In the genomic region with DNA sequence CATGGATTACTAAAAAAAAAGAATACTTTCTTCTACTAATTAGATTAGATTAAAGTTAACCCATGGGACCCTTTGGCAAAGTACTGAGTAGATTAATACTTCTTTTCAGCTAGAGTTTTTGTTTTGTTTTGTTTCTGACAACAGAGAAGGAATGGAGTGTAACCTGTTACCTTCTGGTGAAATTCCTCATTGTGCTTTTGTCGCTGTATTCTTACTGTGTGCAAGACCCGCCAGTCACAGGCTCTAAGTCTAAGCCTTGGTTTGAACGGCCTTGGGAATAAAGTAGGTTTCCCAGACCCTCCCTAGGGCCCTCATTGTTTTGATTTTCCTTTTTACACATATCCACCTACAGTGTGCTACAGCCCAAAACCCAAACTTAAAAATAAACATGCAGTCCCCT, we compare ENCODE assay signal across 15 cellular contexts. TPM values are rescaled to one million over a fixed set of nuclear protein-coding genes. Genes with fewer than 3 reads are reported as not detected.
A peak's percentile ranks its signal among the peaks of the same experiment; 100 is the strongest.
DNase-seq lines count a peak whose midpoint lies in the region; ATAC-seq and TF ChIP-seq lines count a peak whose summit lies in the region.
"Had no signal": no experiment of that assay in that cellular context is flagged by ENCODE, and none has a peak within 500 bp of the region (broad histone marks: within the 10 kb centered on the region; RNA-seq: fewer than 3 reads in every experiment).

No MANE protein-coding gene starts in this region.

- no peaks in the 10 kb centered on the region for H3K79me2 ChIP-seq in neural progenitor cell (ENCODE audit: low read depth)

- no peak overlapping the region for H3K4me3 ChIP-seq in mesenchymal stem cell (ENCODE audit: insufficient read depth in 1 of 2, low read depth in 1 of 2, low read length in 2 of 2)
- no peak overlapping the region for H3K4me3 ChIP-seq in neural progenitor cell
- H3K4me3 ChIP-seq: K562 had no signal

- ATAC-seq in CD4-positive, alpha-beta T cell (ENCODE audit: poor library complexity): no peak

- H3K36me3 ChIP-seq in mesenchymal stem cell (ENCODE audit: control insufficient read depth in 1 of 2, insufficient read depth in 2 of 2, low read depth in 1 of 2, low read length in 2 of 2): peaks cover 5 to 10% of the 10 kb centered on the region in 2 experiments
- H3K36me3 ChIP-seq in neural progenitor cell: no peaks in the 10 kb centered on the region
- H3K36me3 ChIP-seq: BE2C had no signal

- no peak overlapping the region for H3K27ac ChIP-seq in mesenchymal stem cell (ENCODE audit: low read length, poor library complexity, severe bottlenecking)
- H3K27ac ChIP-seq in neural progenitor cell: no peak overlapping the region
- H3K27ac ChIP-seq in substantia nigra (ENCODE audit: low read depth, low read length, poor library complexity, severe bottlenecking): peak overlapping the region; percentile 26
- H3K27ac ChIP-seq in CD4-positive, alpha-beta T cell (ENCODE audit: low read depth, low read length): no peak overlapping the region
- H3K27ac ChIP-seq: HL-60 had no signal

- peaks cover 58% of the 10 kb centered on the region for H3K4me1 Mint-ChIP-seq in chondrocyte (ENCODE audit: low read depth)
- H3K4me1 Mint-ChIP-seq in neural progenitor cell: peaks cover 20% of the 10 kb centered on the region
- H3K4me1 Mint-ChIP-seq in CD4-positive, alpha-beta T cell (ENCODE audit: low read depth): no peaks in the 10 kb centered on the region
- H3K4me1 Mint-ChIP-seq: CD4-positive, CD25-positive, alpha-beta regulatory T cell had no signal

- POLR2A ChIA-PET in CD4-positive, alpha-beta T cell (lab: Charles Lee): no interaction called here

- H3K27me3 ChIP-seq in mesenchymal stem cell (ENCODE audit: control insufficient read depth in 1 of 2, insufficient read depth in 1 of 2, low read length in 2 of 2): no peaks in the 10 kb centered on the region
- no peaks in the 10 kb centered on the region for H3K27me3 ChIP-seq in neural progenitor cell
- H3K27me3 ChIP-seq in CD4-positive, alpha-beta T cell (ENCODE audit: control insufficient read depth, insufficient read depth, low read length): no peaks in the 10 kb centered on the region
- H3K27me3 ChIP-seq: BE2C had no signal

- H3F3A ChIP-seq in neural progenitor cell (ENCODE audit: low read depth): peaks cover 20% of the 10 kb centered on the region

- no peak overlapping the region for H2AFZ ChIP-seq in mesenchymal stem cell (ENCODE audit: low read depth, low read length)
- no peak overlapping the region for H2AFZ ChIP-seq in neural progenitor cell (replicated peaks)

- no peak overlapping the region for H3K14ac ChIP-seq in mesenchymal stem cell (ENCODE audit: low read length in 2 of 2)

- WGBS in mesenchymal stem cell: 89% methylated on average over 3 of the region's 3 CpGs

- H2BK5ac ChIP-seq in mesenchymal stem cell (ENCODE audit: low read depth, low read length, poor library complexity, severe bottlenecking): no peak overlapping the region

- peak overlapping the region; percentile 55 for H2AK5ac ChIP-seq in mesenchymal stem cell (ENCODE audit: low read length, severe bottlenecking)

- H3K27ac Mint-ChIP-seq in chondrocyte (ENCODE audit: unreplicated experiment) (peak overlapping the region; percentile 55), neural progenitor cell (peak overlapping the region; percentile 35)
- no peak overlapping the region for H3K27ac Mint-ChIP-seq in CD4-positive, alpha-beta T cell
- H3K27ac Mint-ChIP-seq: CD4-positive, CD25-positive, alpha-beta regulatory T cell had no signal

- H2BK12ac ChIP-seq in mesenchymal stem cell (ENCODE audit: low read length in 2 of 2): no peak overlapping the region

- peaks cover 13% of the 10 kb centered on the region for H3K4me1 ChIP-seq in mesenchymal stem cell (ENCODE audit: control insufficient read depth, insufficient read depth, low read depth, low read length)
- peaks cover 19% of the 10 kb centered on the region for H3K4me1 ChIP-seq in neural progenitor cell

- no peak overlapping the region for H3K4me3 Mint-ChIP-seq in chondrocyte (ENCODE audit: unreplicated experiment)
- no peak overlapping the region for H3K4me3 Mint-ChIP-seq in neural progenitor cell
- no peak overlapping the region for H3K4me3 Mint-ChIP-seq in CD4-positive, alpha-beta T cell
- H3K4me3 Mint-ChIP-seq: CD4-positive, CD25-positive, alpha-beta regulatory T cell; H9 had no signal

- H2BK15ac ChIP-seq in mesenchymal stem cell (ENCODE audit: low read depth, poor library complexity, severe bottlenecking): no peak overlapping the region

- CTCF ChIA-PET in CD4-positive, alpha-beta T cell (lab: Charles Lee): no interaction called here

- H3K9me3 ChIP-seq in mesenchymal stem cell (ENCODE audit: control insufficient read depth, low read length) (no peaks in the 10 kb centered on the region), neural progenitor cell (ENCODE audit: low read depth) (no peaks in the 10 kb centered on the region)
- H3K9me3 ChIP-seq in CD4-positive, alpha-beta T cell (ENCODE audit: control insufficient read depth, low read length): no peaks in the 10 kb centered on the region
- H3K9me3 ChIP-seq: BE2C, Caco-2 had no signal

- no peaks in the 10 kb centered on the region for H3K9me3 Mint-ChIP-seq in chondrocyte (ENCODE audit: low read depth)
- H3K9me3 Mint-ChIP-seq in neural progenitor cell: no peaks in the 10 kb centered on the region
- no peaks in the 10 kb centered on the region for H3K9me3 Mint-ChIP-seq in CD4-positive, alpha-beta T cell
- H3K9me3 Mint-ChIP-seq: H9 had no signal

- no peak for TF ChIP-seq CTCF in chondrocyte (IDR thresholded peaks at IDR 0.05)
- TF ChIP-seq CTCF in neural progenitor cell (IDR thresholded peaks at IDR 0.05): no peak
- TF ChIP-seq CTCF in CD4-positive, alpha-beta T cell (IDR thresholded peaks at IDR 0.05): no peak

- no peak overlapping the region for H3K4me2 ChIP-seq in mesenchymal stem cell (ENCODE audit: low read length, poor library complexity, severe bottlenecking)
- H3K4me2 ChIP-seq in neural progenitor cell: peak overlapping the region; percentile 48

- intact Hi-C loops in CD4-positive, alpha-beta T cell (cut with DNase I, micrococcal nuclease): no loop called here

- H4K91ac ChIP-seq in mesenchymal stem cell (ENCODE audit: low read length): no peak overlapping the region

- H3K18ac ChIP-seq in mesenchymal stem cell (ENCODE audit: low read depth in 1 of 2, low read length in 2 of 2): no peak overlapping the region

- no peak overlapping the region for H3K9ac ChIP-seq in mesenchymal stem cell (ENCODE audit: low read length)
- H3K9ac ChIP-seq in neural progenitor cell: no peak overlapping the region

- H4K20me1 ChIP-seq in neural progenitor cell (ENCODE audit: low read depth): peaks cover 14% of the 10 kb centered on the region

- H3K27me3 Mint-ChIP-seq in chondrocyte (ENCODE audit: low read depth) (no peaks in the 10 kb centered on the region), neural progenitor cell (ENCODE audit: insufficient read depth, low read depth) (peaks cover 6% of the 10 kb centered on the region)
- no peaks in the 10 kb centered on the region for H3K27me3 Mint-ChIP-seq in CD4-positive, alpha-beta T cell

- H3K4ac ChIP-seq in mesenchymal stem cell (ENCODE audit: low read depth in 1 of 2, low read length in 2 of 2): no peak overlapping the region

- H3K23ac ChIP-seq in mesenchymal stem cell (ENCODE audit: low read length in 2 of 2): no peak overlapping the region

- DNase-seq in chondrocyte (ENCODE audit: low spot score) (no peak), mesenchymal stem cell (no peak), neural progenitor cell (ENCODE audit: low spot score) (peak; percentile 54), substantia nigra (lab: John Stamatoyannopoulos, UW) (no peak), NCI-H187 (lab: John Stamatoyannopoulos, UW) (no peak), NCI-H2029 (lab: John Stamatoyannopoulos, UW) (no peak)
- no peak for DNase-seq in activated CD4-positive, alpha-beta T cell treated with anti-CD3 and anti-CD28 coated beads for 48 hours
- no peak for DNase-seq in CD4-positive, alpha-beta T cell
- DNase-seq: ACHN; Caco-2; CD4-positive, CD25-positive, alpha-beta regulatory T cell had no signal

- H4K8ac ChIP-seq in mesenchymal stem cell (ENCODE audit: low read length): no peak overlapping the region

- H2BK120ac ChIP-seq in mesenchymal stem cell (ENCODE audit: low read depth, low read length): no peak overlapping the region

- H3K36me3 Mint-ChIP-seq in chondrocyte (ENCODE audit: low read depth) (peaks cover 3% of the 10 kb centered on the region), neural progenitor cell (peaks cover 2% of the 10 kb centered on the region)
- H3K36me3 Mint-ChIP-seq in CD4-positive, alpha-beta T cell (ENCODE audit: low read depth): no peaks in the 10 kb centered on the region
- H3K36me3 Mint-ChIP-seq: CD4-positive, CD25-positive, alpha-beta regulatory T cell had no signal

- H3K79me1 ChIP-seq in mesenchymal stem cell (replicated peaks; ENCODE audit: low read length, poor library complexity, severe bottlenecking): peaks cover 35% of the 10 kb centered on the region

RNA-seq across cellular contexts. Expression of gene SCHIP1, which starts 22.1 kb away (rescaled TPM):
- 7.1 to 10.6 TPM (median 7.5 TPM) in 3 replicates for total RNA-seq in chondrocyte
- 7.2 TPM for polyA plus RNA-seq in mesenchymal stem cell (2013, experiment 1 of 2)
- 7.2 TPM for polyA plus RNA-seq in mesenchymal stem cell (2013, experiment 2 of 2)
- total RNA-seq in neural progenitor cell (ENCODE audit: low replicate concordance): 31.2 and 41.5 TPM in 2 replicates
- not detected for total RNA-seq in CD4-positive, alpha-beta T cell
- total RNA-seq: CD4-positive, CD25-positive, alpha-beta regulatory T cell; K562 had no signal
- polyA plus RNA-seq: CD4-positive, CD25-positive, alpha-beta regulatory T cell; K562 had no signal
